Comparison of ENCODE assay signal across 1 cellular context in genomic region chr1:244652699-244653438, GRCh38.
TF ChIP-seq lines count a peak whose summit lies in the region.

Gene DESI2 (plus strand): TSS chr1:244653126. CDS start chr1:244653314, 188 bp downstream.

TF ChIP-seq in HepG2, 621 proteins besides CTCF, POLR2A, EP300 and RAD21 (continued from another document and continues in another):
- TF ChIP-seq ZBTB46 (CRISPR knock-in tag; IDR thresholded peaks at IDR 0.05; ENCODE audit: borderline replicate concordance) (no peak), ZNF660 (CRISPR knock-in tag; IDR thresholded peaks at IDR 0.05; ENCODE audit: borderline replicate concordance, low read depth) (no peak), ZBTB43 (CRISPR knock-in tag; conservative IDR thresholded peaks at IDR 0.05) (peak; percentile 18; the same call in 1 of the 2 replicates), RFX3 (CRISPR knock-in tag; IDR thresholded peaks at IDR 0.05) (no peak), ETV6 (CRISPR knock-in tag; conservative IDR thresholded peaks at IDR 0.05) (no peak), SIX4 (CRISPR knock-in tag; IDR thresholded peaks at IDR 0.05) (no peak), ZHX1 (CRISPR knock-in tag; IDR thresholded peaks at IDR 0.05; ENCODE audit: low read depth) (no peak), ZNF883 (CRISPR knock-in tag; IDR thresholded peaks at IDR 0.05; ENCODE audit: not compliant biosample characterization) (no peak), MTA3 (CRISPR knock-in tag; IDR thresholded peaks at IDR 0.05) (no peak), XBP1 (CRISPR knock-in tag; IDR thresholded peaks at IDR 0.05) (no peak), ZSCAN9 (CRISPR knock-in tag; IDR thresholded peaks at IDR 0.05; ENCODE audit: borderline replicate concordance) (peak; percentile 50; the same call in 1 of the 2 replicates), RARA (CRISPR knock-in tag; IDR thresholded peaks at IDR 0.05) (0 out of 2 replicates have a peak, but pooled peaks have one; percentile 13), PCBP1 (IDR thresholded peaks at IDR 0.05; ENCODE audit: borderline replicate concordance, low read depth, low read length) (no peak), ZNF670 (CRISPR knock-in tag; IDR thresholded peaks at IDR 0.05; ENCODE audit: borderline replicate concordance) (peak; percentile 68; the same call in 1 of the 2 replicates), ZMYM4 (CRISPR knock-in tag; IDR thresholded peaks at IDR 0.05) (no peak), PAF1 (CRISPR knock-in tag; IDR thresholded peaks at IDR 0.05) (no peak), ZNF639 (CRISPR knock-in tag; conservative IDR thresholded peaks at IDR 0.05) (peak; percentile 77; the same call in 1 of the 2 replicates), ZNF709 (CRISPR knock-in tag; IDR thresholded peaks at IDR 0.05) (peak; percentile 15; the same call in 1 of the 2 replicates), ZNF615 (CRISPR knock-in tag; IDR thresholded peaks at IDR 0.05; ENCODE audit: borderline replicate concordance) (no peak), NR0B2 (CRISPR knock-in tag; IDR thresholded peaks at IDR 0.05) (no peak; the same call in 1 of the 2 replicates), RERE (CRISPR knock-in tag; IDR thresholded peaks at IDR 0.05; ENCODE audit: low read depth) (no peak), ZNF691 (CRISPR knock-in tag; IDR thresholded peaks at IDR 0.05; ENCODE audit: borderline replicate concordance, low read depth) (no peak; the same call in 1 of the 2 replicates), ZBTB44 (CRISPR knock-in tag; IDR thresholded peaks at IDR 0.05) (no peak), MAF1 (CRISPR knock-in tag; IDR thresholded peaks at IDR 0.05; ENCODE audit: borderline replicate concordance) (no peak; the same call in 1 of the 2 replicates), NCOA5 (CRISPR knock-in tag; IDR thresholded peaks at IDR 0.05) (no peak), ZNF782 (CRISPR knock-in tag; IDR thresholded peaks at IDR 0.05; ENCODE audit: borderline replicate concordance) (no peak), KAT8 (CRISPR knock-in tag; IDR thresholded peaks at IDR 0.05) (peak; percentile 84), CBX2 (IDR thresholded peaks at IDR 0.05; ENCODE audit: low read depth, low read length) (no peak), CBX2 (CRISPR knock-in tag; IDR thresholded peaks at IDR 0.05; ENCODE audit: low read depth) (no peak), HNF4A (CRISPR knock-in tag; IDR thresholded peaks at IDR 0.05) (no peak), ARID3A (IDR thresholded peaks at IDR 0.05; ENCODE audit: low read depth, low read length) (no peak), ZNF354B (CRISPR knock-in tag; IDR thresholded peaks at IDR 0.05) (no peak), ZNF232 (CRISPR knock-in tag; IDR thresholded peaks at IDR 0.05; ENCODE audit: borderline replicate concordance) (no peak), KLF12 (CRISPR knock-in tag; IDR thresholded peaks at IDR 0.05; ENCODE audit: borderline replicate concordance) (no peak; the same call in 1 of the 2 replicates), NFIC (IDR thresholded peaks at IDR 0.05; ENCODE audit: low read length) (no peak), ATF3 (CRISPR knock-in tag; IDR thresholded peaks at IDR 0.05) (no peak), NFATC3 (CRISPR knock-in tag; IDR thresholded peaks at IDR 0.05) (no peak), ZNF33A (CRISPR knock-in tag; IDR thresholded peaks at IDR 0.05; ENCODE audit: borderline replicate concordance) (no peak), RAD51 (IDR thresholded peaks at IDR 0.05; ENCODE audit: borderline replicate concordance) (no peak), ZNF367 (CRISPR knock-in tag; IDR thresholded peaks at IDR 0.05; ENCODE audit: borderline replicate concordance) (no peak), RFXANK (CRISPR knock-in tag; IDR thresholded peaks at IDR 0.05) (no peak), ZKSCAN1 (IDR thresholded peaks at IDR 0.05; ENCODE audit: low read length) (no peak), IRF9 (CRISPR knock-in tag; IDR thresholded peaks at IDR 0.05; ENCODE audit: borderline replicate concordance) (peak; percentile 42; the same call in 1 of the 2 replicates), ZNF558 (CRISPR knock-in tag; IDR thresholded peaks at IDR 0.05; ENCODE audit: borderline replicate concordance) (no peak; the same call in 1 of the 2 replicates), TAF1 (CRISPR knock-in tag; IDR thresholded peaks at IDR 0.05) (peak; percentile 82), NCOA1 (CRISPR knock-in tag; IDR thresholded peaks at IDR 0.05) (no peak), SIN3B (IDR thresholded peaks at IDR 0.05; ENCODE audit: low read length) (no peak)
